In the genomic region with DNA sequence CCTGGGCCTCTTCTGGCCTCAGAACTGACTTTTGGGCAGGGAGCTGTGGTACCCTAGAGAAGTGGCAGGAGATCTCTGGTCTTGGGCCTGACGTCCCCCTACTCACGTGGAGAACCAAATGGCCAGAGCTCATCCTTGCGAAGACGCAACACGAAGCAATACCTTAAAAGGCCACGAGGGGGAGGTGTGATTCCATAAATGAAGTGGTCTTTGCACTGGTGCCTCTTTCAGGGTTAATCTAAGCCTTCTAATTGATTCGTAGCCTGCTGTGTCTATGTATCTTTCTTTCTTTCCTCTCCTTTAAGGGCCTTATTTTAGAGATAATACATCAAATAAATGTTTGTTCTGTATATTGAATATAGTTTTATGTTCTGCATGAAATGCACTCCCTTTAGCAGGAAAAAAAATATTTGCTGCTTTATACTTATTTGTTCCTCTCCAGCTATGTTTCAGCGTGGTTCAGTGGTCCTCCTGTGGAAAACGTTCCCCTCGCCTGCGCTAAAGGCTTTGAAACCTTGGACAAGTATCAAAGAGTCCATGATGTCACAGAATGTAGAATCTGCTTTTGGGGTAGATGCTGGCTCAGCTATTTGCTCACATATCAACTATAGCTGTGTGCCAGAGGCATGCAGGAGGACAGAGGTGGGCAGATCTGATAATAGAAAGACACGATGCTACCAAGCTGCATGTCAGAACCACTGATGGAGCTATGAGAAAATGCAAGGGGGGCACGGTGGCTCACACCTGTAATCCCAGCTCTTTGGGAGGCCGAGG, we compare ENCODE assay signal across 9 cellular contexts.
A peak's percentile ranks its signal among the peaks of the same experiment; 100 is the strongest.
DNase-seq lines count a peak whose midpoint lies in the region; ATAC-seq and TF ChIP-seq lines count a peak whose summit lies in the region.
"Had no signal": no experiment of that assay in that cellular context is flagged by ENCODE, and none has a peak within 500 bp of the region (broad histone marks: within the 10 kb centered on the region; RNA-seq: fewer than 3 reads in every experiment).

No MANE protein-coding gene starts in this region.

- peak; percentile 29 for DNase-seq in NK-92 treated with Interleukin-12 subunit alpha and Interleukin-12 subunit beta, amount 100 ng/mL, for 24 hours (lab: John Stamatoyannopoulos, UW)
- no peak for DNase-seq in NK-92 (lab: John Stamatoyannopoulos, UW; ENCODE audit: unreplicated experiment)
- peak; percentile 85 for DNase-seq in NCI-H2196 (lab: John Stamatoyannopoulos, UW; ENCODE audit: unreplicated experiment)
- peak; percentile 83 to 86 for DNase-seq in cardiac fibroblast (ENCODE audit: low read depth in 2 of 2)
- peak; percentile 34 for DNase-seq in kidney glomerular epithelial cell (lab: John Stamatoyannopoulos, UW)
- peak; percentile 79 to 83 for DNase-seq in stimulated activated CD4-positive, alpha-beta T cell treated with anti-CD3 and anti-CD28 coated beads, Interleukin-2, amount 100 ng/mL, for 48 hours

- ATAC-seq in HG02981 (IDR thresholded peaks at IDR 0.05; ENCODE audit: unreplicated experiment) = peak; percentile 68

- H3K4me3 ChIP-seq in WI38 (ENCODE audit: low read depth, low read length) = no peak overlapping the region
- H3K4me3 ChIP-seq in cardiac fibroblast (replicated peaks in 1 of 2; ENCODE audit: low read depth in 2 of 2, low read length in 2 of 2) = no peak overlapping the region
- H3K4me3 ChIP-seq: BLaER1 had no signal

- TF ChIP-seq CTCF in WI38 (IDR thresholded peaks at IDR 0.05; ENCODE audit: low read depth, low read length) (peak; percentile 81), cardiac fibroblast (IDR thresholded peaks at IDR 0.05; ENCODE audit: low read depth, low read length) (peak; percentile 80)
